ENCODE assay signal across 8 cellular contexts in genomic region chr19:58400916-58401824, GRCh38. TPM values are rescaled to one million over a fixed set of nuclear protein-coding genes. Genes with fewer than 3 reads are reported as not detected.
DNase-seq lines count a peak whose midpoint lies in the region; ATAC-seq lines count a peak whose summit lies in the region.

No MANE protein-coding gene starts in this region.

- H3K4me1 ChIP-seq in esophagus (ENCODE audit: control insufficient read depth in 2 of 2, insufficient read depth in 2 of 2, low read length in 1 of 2) = peaks cover 8 to 20% of the 10 kb centered on the region in 2 donors
- peaks cover 7 to 11% of the 10 kb centered on the region in 2 donors for H3K4me1 ChIP-seq in mucosa of rectum (ENCODE audit: control insufficient read depth in 2 of 2, insufficient read depth in 2 of 2, low read length in 2 of 2)

- ATAC-seq in GM21529 (IDR thresholded peaks at IDR 0.05; ENCODE audit: unreplicated experiment) = peak; percentile 97

- H3K9me3 Mint-ChIP-seq in IgD-negative memory B cell = peaks cover 0 to 3% (median 0%) of the 10 kb centered on the region in 3 donors

- DNase-seq in DMS53 (lab: John Stamatoyannopoulos, UW) = peak; percentile 100
- DNase-seq in OCI-M2 (lab: John Stamatoyannopoulos, UW; ENCODE audit: unreplicated experiment) = peak; percentile 93
- DNase-seq in activated T-cell treated with anti-CD3 and anti-CD28 coated beads, Interleukin-2, amount 50 U/mL, for 1 hour = peak; percentile 96
- peak; percentile 98 for DNase-seq in stimulated activated CD8-positive, alpha-beta memory T cell treated with anti-CD3 and anti-CD28 coated beads, Interleukin-4, amount 100 ng/mL, for 4 hours (ENCODE audit: low read depth in 2 of 2, low spot score in 1 of 2)

- peak overlapping the region; percentile 72 to 98 (median 86) for H3K4me3 Mint-ChIP-seq in IgD-negative memory B cell

- 2 to 3% methylated on average over 77 to 79 of the region's 79 CpGs for WGBS in esophagus, 2 donors

- H3K27me3 Mint-ChIP-seq in IgD-negative memory B cell = peaks cover 10% of the 10 kb centered on the region

- peaks cover 4 to 5% (median 5%) of the 10 kb centered on the region in 3 donors for H3K4me1 Mint-ChIP-seq in IgD-negative memory B cell

- H3K4me3 ChIP-seq in esophagus (ENCODE audit: low read depth in 1 of 2, low read length in 2 of 2) (peak overlapping the region; percentile 51 to 61), mucosa of rectum (ENCODE audit: low read length in 2 of 2) (peak overlapping the region; percentile 82 to 88)

- H3K27me3 ChIP-seq in esophagus (ENCODE audit: control insufficient read depth in 1 of 2, insufficient read depth in 2 of 2, low read length in 2 of 2) = no peaks in the 10 kb centered on the region
- H3K27me3 ChIP-seq in mucosa of rectum (ENCODE audit: control insufficient read depth in 2 of 2, insufficient read depth in 2 of 2, low read length in 2 of 2) = peaks cover 10 to 17% of the 10 kb centered on the region in 2 donors

- H3K9me3 ChIP-seq in esophagus (ENCODE audit: control insufficient read depth in 2 of 2, insufficient read depth in 1 of 2, low read depth in 1 of 2, low read length in 1 of 2) (no peaks in the 10 kb centered on the region), mucosa of rectum (ENCODE audit: control insufficient read depth in 2 of 2, low read length in 2 of 2) (no peaks in the 10 kb centered on the region)

- H3K36me3 ChIP-seq in esophagus (ENCODE audit: control insufficient read depth in 2 of 2, insufficient read depth in 2 of 2, low read length in 1 of 2) = no peaks in the 10 kb centered on the region
- no peaks in the 10 kb centered on the region for H3K36me3 ChIP-seq in mucosa of rectum (ENCODE audit: control insufficient read depth in 2 of 2, insufficient read depth in 2 of 2, low read length in 2 of 2)

- H3K27ac ChIP-seq in esophagus (ENCODE audit: low read depth in 2 of 2, low read length in 1 of 2) (peak overlapping the region; percentile 71 to 82), mucosa of rectum (ENCODE audit: low read depth in 2 of 2, low read length in 2 of 2) (peak overlapping the region in 1 of 2 donors; percentile 58)

- H3K9ac ChIP-seq in mucosa of rectum (ENCODE audit: low read depth in 1 of 2, low read length in 2 of 2) = peak overlapping the region; percentile 47 to 69

- peak overlapping the region; percentile 62 to 97 (median 79) for H3K27ac Mint-ChIP-seq in IgD-negative memory B cell

- no peaks in the 10 kb centered on the region for H3K36me3 Mint-ChIP-seq in IgD-negative memory B cell

RNA-seq across cellular contexts. Expression of gene RNF225, which starts 5.7 kb away (rescaled TPM):
- polyA plus RNA-seq in IgD-negative memory B cell = not detected
- 1 to 10 TPM; 1.6 to 4.6 TPM for polyA plus RNA-seq in esophagus

RNA-seq across cellular contexts. Expression of gene ZNF584, which starts 7.3 kb away (rescaled TPM):
- polyA plus RNA-seq in IgD-negative memory B cell (3.5 TPM), esophagus (1 to 10 TPM; 3.9 to 8.9 TPM)

RNA-seq across cellular contexts. Expression of gene RPS5, which starts 14.1 kb away (rescaled TPM):
- polyA plus RNA-seq in IgD-negative memory B cell (1,545 TPM), esophagus (1,000 to 10,000 TPM in 1 of 2 donors, 100 to 1,000 TPM in 1; 725 to 1,912 TPM)

RNA-seq across cellular contexts. Expression of gene ZNF837, which starts 20.3 kb away (rescaled TPM):
- 8.0 TPM for polyA plus RNA-seq in IgD-negative memory B cell
- 1 to 10 TPM; 2.5 to 2.8 TPM for polyA plus RNA-seq in esophagus

RNA-seq across cellular contexts. Expression of gene ZNF497, which starts 38.6 kb away (rescaled TPM):
- polyA plus RNA-seq in IgD-negative memory B cell = 2.1 TPM
- 1 to 10 TPM in 1 of 2 donors, under 1 TPM in 1; 0.96 to 2.2 TPM for polyA plus RNA-seq in esophagus
